ENCODE assay signal across 17 cellular contexts in the genomic region with DNA sequence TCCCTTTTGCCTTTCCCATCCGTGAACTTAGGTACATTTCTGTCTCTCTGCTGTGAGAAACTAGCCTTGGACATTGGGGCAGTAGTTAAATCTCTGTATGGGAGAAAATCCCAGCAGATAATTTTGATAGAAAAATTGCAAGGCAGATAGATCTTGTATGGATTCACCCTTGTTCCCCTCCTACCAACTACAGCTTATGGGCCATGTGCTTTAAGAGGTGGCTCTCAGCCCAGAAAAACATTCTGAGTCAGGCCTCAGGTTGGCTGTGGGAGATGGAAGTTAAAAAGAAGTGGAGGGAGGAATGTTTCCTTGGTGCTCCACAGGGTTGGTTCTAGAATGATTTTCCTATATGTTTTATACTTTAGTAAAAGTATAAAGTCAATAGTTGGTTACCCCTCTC. TPM values are rescaled to one million over a fixed set of nuclear protein-coding genes. Genes with fewer than 3 reads are reported as not detected.
A peak's percentile ranks its signal among the peaks of the same experiment; 100 is the strongest.
DNase-seq lines count a peak whose midpoint lies in the region; ATAC-seq and TF ChIP-seq lines count a peak whose summit lies in the region.
"Had no signal": no experiment of that assay in that cellular context is flagged by ENCODE, and none has a peak within 500 bp of the region (broad histone marks: within the 10 kb centered on the region; RNA-seq: fewer than 3 reads in every experiment).

No MANE protein-coding gene starts in this region.

- no CpG with 5 or more reads among the region's 1 CpG for WGBS in IMR-90 (ENCODE audit: extremely low coverage in 2 of 2, insufficient read length in 1 of 2), 2 experiments
- WGBS in hepatocyte (ENCODE audit: low lambda C conversion rate, missing lambda C conversion rate), result 100% methylated on average over 1 of the region's 1 CpG

- peaks cover 31% of the 10 kb centered on the region for H3K79me2 ChIP-seq in hepatocyte

- no peak overlapping the region for H2AK9ac ChIP-seq in IMR-90 (replicated peaks; ENCODE audit: low read depth, low read length, poor library complexity)

- peaks cover 6 to 34% of the 10 kb centered on the region in 2 experiments; a peak in 3 of 4 replicates for H3K79me1 ChIP-seq in IMR-90 (ENCODE audit: low read depth in 1 of 2, low read length in 2 of 2)

- in situ Hi-C loops in IMR-90 (cut with MboI; ENCODE audit: low sequenced_read_pairs), result no loop called here

- H3K4me1 ChIP-seq in IMR-90 (ENCODE audit: control insufficient read depth, insufficient read depth, low read length) (peaks cover 2% of the 10 kb centered on the region; the same call in 1 of the 2 replicates), hepatocyte (ENCODE audit: insufficient read depth) (peaks cover 12% of the 10 kb centered on the region)

- H3K4me3 ChIP-seq in IMR-90 (ENCODE audit: insufficient read depth, low read depth, low read length), result no peak overlapping the region
- no peak overlapping the region for H3K4me3 ChIP-seq in hepatocyte
- no peak overlapping the region for H3K4me3 ChIP-seq in dorsolateral prefrontal cortex

- H2AFZ ChIP-seq in IMR-90 (replicated peaks; ENCODE audit: low read length, poor library complexity), result no peak overlapping the region
- no peak overlapping the region for H2AFZ ChIP-seq in hepatocyte
- H2AFZ ChIP-seq: parathyroid adenoma had no signal

- POLR2A ChIA-PET in IMR-90 (lab: Charles Lee; ENCODE audit: unreplicated experiment), result no interaction called here

- TF ChIP-seq CTCF in IMR-90 (conservative IDR thresholded peaks at IDR 0.05; ENCODE audit: low read depth, low read length) (no peak), chondrocyte (IDR thresholded peaks at IDR 0.05) (no peak), mesothelial cell of epicardium (IDR thresholded peaks at IDR 0.05; ENCODE audit: unreplicated experiment) (no peak), hepatocyte (IDR thresholded peaks at IDR 0.05; ENCODE audit: poor library complexity) (no peak), dorsolateral prefrontal cortex (IDR thresholded peaks at IDR 0.05 in 54 of 56, conservative IDR thresholded peaks at IDR 0.05 in 2 of 56; ENCODE audit: low read depth in 1 of 56, partially characterized antibody in 56 of 56) (no peak)

- TF ChIP-seq POLR2A in IMR-90 (IDR thresholded peaks at IDR 0.05; ENCODE audit: low read depth, low read length), result no peak

- no peak overlapping the region for H3K23ac ChIP-seq in IMR-90 (ENCODE audit: low read depth, low read length)

- peak overlapping the region; percentile 10 for H2BK5ac ChIP-seq in IMR-90 (ENCODE audit: low read depth, low read length, poor library complexity, severe bottlenecking)

- BruUV-seq in IMR-90 (replicated peaks; lab: Mats Ljungman, UMichigan), result no TSS peak

- H4K91ac ChIP-seq in IMR-90 (ENCODE audit: insufficient read depth, low read depth, low read length), result no peak overlapping the region

- peaks cover 4% of the 10 kb centered on the region for H3K9me3 Mint-ChIP-seq in chondrocyte (ENCODE audit: low read depth)
- peaks cover 15% of the 10 kb centered on the region for H3K9me3 Mint-ChIP-seq in mesothelial cell of epicardium

- dilution Hi-C loops in IMR-90 (cut with HindIII; ENCODE audit: low sequenced_read_pairs, unreplicated experiment), result no loop called here

- H3K9ac ChIP-seq in IMR-90 (ENCODE audit: low read depth, low read length), result no peak overlapping the region
- H3K9ac ChIP-seq: parathyroid adenoma had no signal

- H4K8ac ChIP-seq in IMR-90 (ENCODE audit: low read depth in 2 of 2, low read length in 2 of 2), result no peak overlapping the region

- ATAC-seq in IMR-90 (ENCODE audit: low read depth) (0 out of 2 replicates have a peak, but pooled peaks have one; percentile 4), HG02798 (IDR thresholded peaks at IDR 0.05; ENCODE audit: poor library complexity, unreplicated experiment) (no peak)
- ATAC-seq: stimulated activated naive B cell treated with anti-CD40 and anti-IgM and Interleukin-4, amounts not matched to agents 10 μg/mL and 1 μg/mL and 100 μg/mL, for 72 hours had no signal

- H3K9me1 ChIP-seq in IMR-90 (ENCODE audit: insufficient read depth, low read length), result peaks cover 8% of the 10 kb centered on the region; the same call in 1 of the 2 replicates

- peaks cover 28% of the 10 kb centered on the region for H3K36me3 ChIP-seq in IMR-90 (ENCODE audit: control insufficient read depth, insufficient read depth, low read length)
- H3K36me3 ChIP-seq in hepatocyte (replicated peaks; ENCODE audit: insufficient read depth, low read depth), result no peaks in the 10 kb centered on the region

- H3K4me3 Mint-ChIP-seq in chondrocyte (ENCODE audit: unreplicated experiment), result no peak overlapping the region
- peak overlapping the region; percentile 68 for H3K4me3 Mint-ChIP-seq in mesothelial cell of epicardium

- H3K27me3 ChIP-seq in IMR-90 (ENCODE audit: control insufficient read depth, insufficient read depth, low read length) (no peaks in the 10 kb centered on the region), hepatocyte (no peaks in the 10 kb centered on the region), dorsolateral prefrontal cortex (no peaks in the 10 kb centered on the region)

- no peak overlapping the region for H2AK5ac ChIP-seq in IMR-90 (ENCODE audit: low read depth, low read length)

- H3K56ac ChIP-seq in IMR-90 (ENCODE audit: extremely low read depth, insufficient read depth, low read length), result no peak overlapping the region

- CTCF ChIA-PET in IMR-90 (lab: Yijun Ruan, JAX), result interaction anchor here (1.2 to 2.8 kb wide), 3 partner anchors 9 to 19 kb away, joined by 6 to 24 read pairs (median 9); no protein-coding TSS in a partner anchor

- H3K4me1 Mint-ChIP-seq in chondrocyte (ENCODE audit: low read depth) (peaks cover 57% of the 10 kb centered on the region), mesothelial cell of epicardium (peaks cover 25% of the 10 kb centered on the region)

- H3K4me2 ChIP-seq in IMR-90 (ENCODE audit: low read depth, low read length) (no peak overlapping the region), hepatocyte (no peak overlapping the region)

- no peak overlapping the region for H2BK15ac ChIP-seq in IMR-90 (ENCODE audit: low read depth, low read length)

- H3K4ac ChIP-seq in IMR-90 (ENCODE audit: low read depth, low read length), result no peak overlapping the region

- no peak overlapping the region for H2BK20ac ChIP-seq in IMR-90 (ENCODE audit: low read depth, low read length)

- peak overlapping the region; percentile 78 for H3K27ac Mint-ChIP-seq in chondrocyte (ENCODE audit: unreplicated experiment)
- H3K27ac Mint-ChIP-seq in mesothelial cell of epicardium, result no peak overlapping the region

- H3K14ac ChIP-seq in IMR-90 (replicated peaks; ENCODE audit: low read depth, low read length), result no peak overlapping the region

- intact Hi-C loops in IMR-90 (cut with micrococcal nuclease) (no loop called here), dorsolateral prefrontal cortex (cut with DNase I) (loop anchor here (5.0 to 10.0 kb wide), 2 partner anchors 41 to 114 kb away; partner anchors contain the start of gene EGR1 (in 1 of the 2))

- no peak for TF ChIP-seq RAD21 in IMR-90 (IDR thresholded peaks at IDR 0.05; ENCODE audit: low read length)

- H3K9me2 ChIP-seq in hepatocyte (replicated peaks; ENCODE audit: insufficient read depth), result no peaks in the 10 kb centered on the region

- H4K20me1 ChIP-seq in IMR-90 (ENCODE audit: insufficient read depth, low read length), result peaks cover 19% of the 10 kb centered on the region
- peaks cover 14% of the 10 kb centered on the region for H4K20me1 ChIP-seq in hepatocyte (ENCODE audit: insufficient read depth, poor library complexity, severe bottlenecking)

- no peak overlapping the region for H2BK120ac ChIP-seq in IMR-90 (ENCODE audit: low read depth, low read length)

- H3K36me3 Mint-ChIP-seq in chondrocyte (ENCODE audit: low read depth) (peaks cover 13% of the 10 kb centered on the region), mesothelial cell of epicardium (peaks cover 34% of the 10 kb centered on the region)

- H3K9me3 ChIP-seq in IMR-90 (ENCODE audit: control insufficient read depth, insufficient read depth, low read length) (peaks cover 4% of the 10 kb centered on the region), hepatocyte (ENCODE audit: low read depth) (no peaks in the 10 kb centered on the region)

- H3K18ac ChIP-seq in IMR-90 (ENCODE audit: low read depth, low read length), result no peak overlapping the region

- no peak overlapping the region for H4K5ac ChIP-seq in IMR-90 (ENCODE audit: low read depth, low read length)

- H3K27ac ChIP-seq in IMR-90 (ENCODE audit: insufficient read depth, low read length) (no peak overlapping the region), hepatocyte (no peak overlapping the region), dorsolateral prefrontal cortex (peak overlapping the region in 17 of 59 donors; percentile 4 to 98 (median 53))
- H3K27ac ChIP-seq: C4-2B had no signal

- H3K27me3 Mint-ChIP-seq in chondrocyte (ENCODE audit: low read depth) (no peaks in the 10 kb centered on the region), mesothelial cell of epicardium (ENCODE audit: low read depth) (no peaks in the 10 kb centered on the region)
- H3K27me3 Mint-ChIP-seq: activated naive CD8-positive, alpha-beta T cell treated with anti-CD3 and anti-CD28 coated beads for 36 hours; stimulated activated naive B cell treated with anti-CD40 and anti-IgM and Interleukin-4, amounts not matched to agents 10 μg/mL and 1 μg/mL and 100 μg/mL, for 72 hours had no signal

- DNase-seq in AG08395 (ENCODE audit: low spot score) (peak; percentile 55), IMR-90 (peak; percentile 87), chondrocyte (ENCODE audit: low spot score) (no peak), mesothelial cell of epicardium (ENCODE audit: low spot score in 2 of 2, unreplicated experiment in 2 of 2) (no peak), hepatocyte (ENCODE audit: low spot score) (no peak), dorsolateral prefrontal cortex (no peak), H4 (ENCODE audit: low spot score) (no peak)
- DNase-seq: activated naive CD8-positive, alpha-beta T cell treated with anti-CD3 and anti-CD28 coated beads for 36 hours; mesendoderm; NCI-H1417; NCI-H748 treated with DMSO at 0.1 percent for 48 hours; SIG-M5; stimulated activated CD4-positive, alpha-beta T cell treated with anti-CD3 and anti-CD28 coated beads, Interleukin-2, amount 100 ng/mL, for 48 hours; stimulated activated naive B cell treated with anti-CD40 and anti-IgM and Interleukin-4, amounts not matched to agents 10 μg/mL and 1 μg/mL and 100 μg/mL, for 72 hours had no signal

RNA-seq across cellular contexts. Expression of gene KDM3B, which starts 1.4 kb away (rescaled TPM):
- total RNA-seq in IMR-90 (2012; rRNA removed) (35.8 and 36.7 TPM in 2 replicates), chondrocyte (37.6 to 51.5 TPM (median 39.1 TPM) in 3 replicates), mesothelial cell of epicardium (94.0 to 96.6 TPM (median 96.1 TPM) in 3 replicates), hepatocyte (56.6 and 67.8 TPM in 2 replicates), dorsolateral prefrontal cortex (10 to 100 TPM; 50.2 to 81.2 (median 66.4) TPM)
- polyA plus RNA-seq in IMR-90 (2012; rRNA removed) (17.1 and 19.4 TPM in 2 replicates), hepatocyte (19.0 and 22.1 TPM in 2 replicates)
- 5.8 and 7.3 TPM in 2 replicates for polyA plus RNA-seq in IMR-90 (2012; cell fraction: cytosol; rRNA removed)
- 8.0 and 37.0 TPM in 2 replicates for polyA plus RNA-seq in IMR-90 (2012; cell fraction: nucleus; rRNA removed; ENCODE audit: low replicate concordance)
- 49.0 and 53.1 TPM in 2 replicates for total RNA-seq in H4 (2014; rRNA removed; shearing (Covaris generic))

RNA-seq across cellular contexts. Expression of gene FAM53C, which starts 13.0 kb away (rescaled TPM):
- 21.5 and 23.1 TPM in 2 replicates for total RNA-seq in IMR-90 (2012; rRNA removed)
- polyA plus RNA-seq in IMR-90 (2012; rRNA removed), result 25.6 and 27.5 TPM in 2 replicates
- polyA plus RNA-seq in IMR-90 (2012; cell fraction: cytosol; rRNA removed), result 11.1 and 15.5 TPM in 2 replicates
- polyA plus RNA-seq in IMR-90 (2012; cell fraction: nucleus; rRNA removed; ENCODE audit: low replicate concordance), result 28.5 and 38.9 TPM in 2 replicates
- total RNA-seq in chondrocyte, result 34.3 to 34.8 TPM (median 34.7 TPM) in 3 replicates
- total RNA-seq in mesothelial cell of epicardium, result 52.1 to 53.6 TPM (median 52.9 TPM) in 3 replicates
- total RNA-seq in hepatocyte, result 33.6 and 33.7 TPM in 2 replicates
- 27.4 and 31.0 TPM in 2 replicates for polyA plus RNA-seq in hepatocyte
- total RNA-seq in dorsolateral prefrontal cortex, result 10 to 100 TPM; 31.8 to 57.6 (median 42.1) TPM
- total RNA-seq in H4 (2014; rRNA removed; shearing (Covaris generic)), result 24.8 and 25.8 TPM in 2 replicates

RNA-seq across cellular contexts. Expression of gene CDC25C, which starts 19.5 kb away (rescaled TPM):
- total RNA-seq in IMR-90 (2012; rRNA removed) (7.5 and 8.2 TPM in 2 replicates), chondrocyte (1.2 to 1.6 TPM (median 1.6 TPM) in 3 replicates), mesothelial cell of epicardium (6.7 to 6.8 TPM (median 6.7 TPM) in 3 replicates), hepatocyte (2.3 and 3.7 TPM in 2 replicates), dorsolateral prefrontal cortex (1 to 10 TPM in 6 of 120 experiments, under 1 TPM in 37, not detected in 77; 0.23 to 1.5 (median 0.50) TPM)
- polyA plus RNA-seq in IMR-90 (2012; rRNA removed) (6.9 and 7.3 TPM in 2 replicates), hepatocyte (1.6 and 3.1 TPM in 2 replicates)
- polyA plus RNA-seq in IMR-90 (2012; cell fraction: cytosol; rRNA removed), result 1.3 and 4.8 TPM in 2 replicates
- polyA plus RNA-seq in IMR-90 (2012; cell fraction: nucleus; rRNA removed; ENCODE audit: low replicate concordance), result 1.7 and 3.6 TPM in 2 replicates
- 21.6 and 25.1 TPM in 2 replicates for total RNA-seq in H4 (2014; rRNA removed; shearing (Covaris generic))

Comparison
In these comparisons a context has a peak if more than half of its experiments do, and no peak if none do; other contexts are left out.
1. DNase-seq: peak in AG08395 (single experiment) and IMR-90 (single experiment); none in chondrocyte (single experiment), mesothelial cell of epicardium (0 of 2), hepatocyte (single experiment), dorsolateral prefrontal cortex (0 of 10) and H4 (single experiment).